In the genomic region with DNA sequence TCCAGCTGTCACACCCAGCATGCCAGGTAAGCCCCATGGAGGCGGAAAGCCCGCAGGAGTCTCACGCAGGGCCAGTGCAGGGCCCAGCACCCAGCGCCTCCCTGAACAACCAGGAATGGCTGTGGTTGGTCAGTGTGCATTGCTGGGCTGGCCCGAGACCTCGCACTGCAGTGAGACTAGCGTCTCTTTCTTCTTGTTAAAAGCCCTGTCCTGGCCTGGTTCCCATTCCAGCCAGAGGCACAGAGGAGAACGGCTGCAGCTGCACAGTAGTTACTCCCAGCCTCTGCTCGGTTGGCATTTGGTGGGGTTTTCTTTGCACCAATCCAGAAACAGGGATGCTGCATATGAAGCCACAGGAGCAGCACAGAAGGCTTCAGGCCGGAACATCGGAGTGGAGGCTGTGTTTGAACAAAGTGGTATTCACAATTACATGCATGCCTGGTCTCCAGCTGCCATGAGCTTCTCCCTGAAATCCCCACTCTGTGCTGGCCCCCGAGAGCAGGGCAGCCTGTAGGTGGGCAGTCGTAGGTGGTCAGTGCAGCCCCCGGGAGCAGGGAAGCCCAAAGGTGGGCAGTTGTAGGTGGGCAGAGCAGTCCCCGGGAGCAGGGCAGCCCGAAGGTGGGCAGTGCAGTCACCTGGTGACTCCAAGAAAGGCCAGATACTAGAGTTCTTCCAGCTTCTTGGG, we compare ENCODE assay signal across 31 cellular contexts.
A peak's percentile ranks its signal among the peaks of the same experiment; 100 is the strongest.
DNase-seq lines count a peak whose midpoint lies in the region; ATAC-seq, FAIRE-seq and TF ChIP-seq lines count a peak whose summit lies in the region.
"Had no signal": no experiment of that assay in that cellular context is flagged by ENCODE, and none has a peak within 500 bp of the region (broad histone marks: within the 10 kb centered on the region; RNA-seq: fewer than 3 reads in every experiment).

No MANE protein-coding gene starts in this region.

- H3K9me3 ChIP-seq in SK-N-SH (no peaks in the 10 kb centered on the region), H1 (ENCODE audit: insufficient read depth in 2 of 2, low read depth in 1 of 2, low read length in 1 of 2) (no peaks in the 10 kb centered on the region)
- H3K9me3 ChIP-seq: pancreas, thoracic aorta had no signal

- no peak overlapping the region for H2BK20ac ChIP-seq in H1 (ENCODE audit: low read length)

- peak overlapping the region; percentile 17 for H3K14ac ChIP-seq in H1 (ENCODE audit: insufficient read length)

- 0 out of 2 replicates have a peak, but pooled peaks have one; percentile 2 for TF ChIP-seq RAD21 in SK-N-SH (IDR thresholded peaks at IDR 0.05; ENCODE audit: low read length)
- no peak for TF ChIP-seq RAD21 in H1 (IDR thresholded peaks at IDR 0.05 in 1 of 2, conservative IDR thresholded peaks at IDR 0.05 in 1 of 2; ENCODE audit: low read depth in 2 of 2, low read length in 2 of 2)

- no peak overlapping the region for H3K4me2 ChIP-seq in SK-N-SH
- no peak overlapping the region for H3K4me2 ChIP-seq in H1 (ENCODE audit: insufficient read depth in 1 of 2, low read depth in 2 of 2, low read length in 2 of 2)

- peak; percentile 54 for DNase-seq in SK-N-SH
- DNase-seq in NCI-H1694 treated with DMSO at 0.1 percent for 48 hours (lab: John Stamatoyannopoulos, UW): peak; percentile 97
- no peak for DNase-seq in H1 (ENCODE audit: low read depth in 1 of 2, low spot score in 2 of 2)
- DNase-seq in posterior cingulate gyrus: peak in 6 of 10 donors; percentile 27 to 88 (median 45)
- DNase-seq in cerebellar cortex (ENCODE audit: low spot score): no peak
- no peak for DNase-seq in immature natural killer cell
- DNase-seq: activated CD4-positive, alpha-beta T cell treated with anti-CD3 and anti-CD28 coated beads for 1 hour; activated CD8-positive, alpha-beta memory T cell treated with anti-CD3 and anti-CD28 coated beads, Interleukin-2, amount 50 U/mL, for 48 hours; activated CD8-positive, alpha-beta T cell treated with anti-CD3 and anti-CD28 coated beads for 36 hours; activated naive CD4-positive, alpha-beta T cell treated with anti-CD3 and anti-CD28 coated beads for 36 hours; AML-193; amniotic stem cell; CD8-positive, alpha-beta T cell; DMS153; Karpas-422; left colon; mammary epithelial cell; NCI-H1436; pancreas; right cardiac atrium; Right ventricle myocardium superior; stimulated activated CD4-positive, alpha-beta T cell treated with anti-CD3 and anti-CD28 coated beads, Interleukin-2, amount 100 ng/mL, for 24 hours had no signal

- no peak overlapping the region for H3K56ac ChIP-seq in H1 (replicated peaks; ENCODE audit: insufficient read length, low read depth, low read length)

- H2AFZ ChIP-seq in SK-N-SH (ENCODE audit: low read depth) (no peak overlapping the region), H1 (ENCODE audit: low read length) (no peak overlapping the region)

- H3K4me3 Mint-ChIP-seq in immature natural killer cell: no peak overlapping the region
- H3K4me3 Mint-ChIP-seq: activated CD8-positive, alpha-beta T cell treated with anti-CD3 and anti-CD28 coated beads for 36 hours; activated naive CD4-positive, alpha-beta T cell treated with anti-CD3 and anti-CD28 coated beads for 36 hours; activated T-helper 1 cell treated with anti-CD3 and anti-CD28 coated beads, Interleukin-12 subunit alpha, Interleukin-12 subunit beta, Interleukin-2, Interleukin-4 antibody, amounts not matched to agents 30 ng/mL and 10 ng/mL and 1 ng/mL, durations not matched to agents 14 hours and 24 hours and 36 hours; CD8-positive, alpha-beta T cell; nephron; stimulated activated naive CD8-positive, alpha-beta T cell treated with anti-CD3 and anti-CD28 coated beads, Interleukin-15, Interleukin-2, amounts not matched to agents 100 ng/mL and 50 ng/mL, for 24 hours had no signal

- no peaks in the 10 kb centered on the region for H3K79me1 ChIP-seq in H1 (ENCODE audit: low read depth, low read length)

- TF ChIP-seq POLR2A in H1 (IDR thresholded peaks at IDR 0.05; ENCODE audit: control extremely low read depth in 1 of 2, low read depth in 2 of 2, low read length in 2 of 2): no peak

- no peak overlapping the region for H2BK15ac ChIP-seq in H1 (ENCODE audit: low read length)

- no peaks in the 10 kb centered on the region for H3K23me2 ChIP-seq in H1 (ENCODE audit: low read depth, low read length)

- no peaks in the 10 kb centered on the region for H3K36me3 ChIP-seq in SK-N-SH (replicated peaks in 1 of 2; ENCODE audit: control insufficient read depth in 1 of 2, insufficient read depth in 2 of 2, low read length in 1 of 2)
- no peaks in the 10 kb centered on the region for H3K36me3 ChIP-seq in H1 (ENCODE audit: control insufficient read depth in 2 of 4, insufficient read depth in 4 of 4, low read length in 3 of 4)
- H3K36me3 ChIP-seq: pancreas, thoracic aorta had no signal

- H3K36me3 Mint-ChIP-seq in immature natural killer cell: no peaks in the 10 kb centered on the region
- H3K36me3 Mint-ChIP-seq: CD8-positive, alpha-beta T cell had no signal

- no peak overlapping the region for H4K91ac ChIP-seq in H1 (replicated peaks; ENCODE audit: insufficient read length, low read length)

- no peaks in the 10 kb centered on the region for H3K27me3 ChIP-seq in SK-N-SH (ENCODE audit: insufficient read depth)
- no peaks in the 10 kb centered on the region for H3K27me3 ChIP-seq in H1 (replicated peaks in 1 of 4; ENCODE audit: control insufficient read depth in 3 of 4, extremely low read depth in 1 of 4, insufficient read depth in 3 of 4, low read length in 3 of 4)
- H3K27me3 ChIP-seq: pancreas had no signal

- peaks cover 7 to 8% of the 10 kb centered on the region in 2 donors for H3K4me1 Mint-ChIP-seq in immature natural killer cell

- TF ChIP-seq CTCF in SK-N-SH (IDR thresholded peaks at IDR 0.05): no peak
- TF ChIP-seq CTCF in H1 (IDR thresholded peaks at IDR 0.05; ENCODE audit: control extremely low read depth in 1 of 3, insufficient read depth in 1 of 3, low read depth in 1 of 3, low read length in 3 of 3): no peak

- ATAC-seq in SK-N-SH treated with all-trans-retinoic acid at 6 μM for 48 hours: no peak
- ATAC-seq in HG03469 (IDR thresholded peaks at IDR 0.05; ENCODE audit: unreplicated experiment): no peak
- ATAC-seq: activated CD8-positive, alpha-beta T cell treated with anti-CD3 and anti-CD28 coated beads for 36 hours; CD8-positive, alpha-beta T cell; GM12878; left colon; pancreas had no signal

- H3K27me3 Mint-ChIP-seq in immature natural killer cell (ENCODE audit: low read depth in 3 of 3): peaks cover 1 to 3% (median 2%) of the 10 kb centered on the region in 3 donors

- H3K4ac ChIP-seq in H1 (replicated peaks; ENCODE audit: insufficient read length, low read depth, low read length): no peak overlapping the region

- H3K27ac Mint-ChIP-seq in immature natural killer cell: no peak overlapping the region
- H3K27ac Mint-ChIP-seq: activated CD8-positive, alpha-beta T cell treated with anti-CD3 and anti-CD28 coated beads for 36 hours; activated naive CD4-positive, alpha-beta T cell treated with anti-CD3 and anti-CD28 coated beads for 36 hours; activated T-helper 1 cell treated with anti-CD3 and anti-CD28 coated beads, Interleukin-12 subunit alpha, Interleukin-12 subunit beta, Interleukin-2, Interleukin-4 antibody, amounts not matched to agents 30 ng/mL and 10 ng/mL and 1 ng/mL, durations not matched to agents 14 hours and 24 hours and 36 hours; CD8-positive, alpha-beta T cell; nephron; stimulated activated naive CD8-positive, alpha-beta T cell treated with anti-CD3 and anti-CD28 coated beads, Interleukin-15, Interleukin-2, amounts not matched to agents 100 ng/mL and 50 ng/mL, for 24 hours had no signal

- no peak overlapping the region for H2AK5ac ChIP-seq in H1 (ENCODE audit: low read depth, low read length)

- 29% methylated on average over 14 of the region's 16 CpGs for WGBS in SK-N-SH (ENCODE audit: low lambda C conversion rate)
- 81% methylated on average over 16 of the region's 16 CpGs; no CpG with 5 or more reads in 1 of the 2 experiments for WGBS in H1 (ENCODE audit: extremely low coverage in 1 of 2, insufficient coverage in 1 of 2, insufficient read length in 1 of 2, insufficient replicate concordance in 2 of 2, low coverage in 1 of 2, low lambda C conversion rate in 2 of 2, missing lambda C conversion rate in 1 of 2), 2 experiments

- TF ChIP-seq EP300 in SK-N-SH (IDR thresholded peaks at IDR 0.05; ENCODE audit: borderline replicate concordance in 1 of 2, low read depth in 1 of 2, low read length in 1 of 2): no peak
- TF ChIP-seq EP300 in H1 (IDR thresholded peaks at IDR 0.05; ENCODE audit: borderline replicate concordance in 1 of 2, low read depth in 2 of 2, low read length in 2 of 2): no peak

- no peak overlapping the region for H3K23ac ChIP-seq in H1 (ENCODE audit: insufficient read length)

- H4K20me1 ChIP-seq in SK-N-SH (ENCODE audit: insufficient read depth) (no peaks in the 10 kb centered on the region), H1 (replicated peaks in 1 of 2; ENCODE audit: control insufficient read depth in 1 of 2, insufficient read depth in 2 of 2, low read length in 2 of 2) (no peaks in the 10 kb centered on the region)

- POLR2A ChIA-PET in SK-N-SH (lab: Yijun Ruan, JAX): no interaction called here
- POLR2A ChIA-PET in H1 (lab: Charles Lee; ENCODE audit: partially characterized antibody): no interaction called here

- H3K9ac ChIP-seq in SK-N-SH: no peak overlapping the region
- H3K9ac ChIP-seq in H1 (replicated peaks in 1 of 4; ENCODE audit: extremely low read depth in 1 of 4, low read depth in 3 of 4, low read length in 3 of 4): no peak overlapping the region

- no peaks in the 10 kb centered on the region for H3K9me2 ChIP-seq in SK-N-SH

- no peak overlapping the region for H2BK5ac ChIP-seq in H1 (ENCODE audit: low read depth, low read length)

- H4K5ac ChIP-seq in H1 (ENCODE audit: insufficient read length, low read depth, low read length): no peak overlapping the region

- no peak overlapping the region for H2BK12ac ChIP-seq in H1 (ENCODE audit: low read depth, low read length)

- H3K9me3 Mint-ChIP-seq in immature natural killer cell: no peaks in the 10 kb centered on the region
- H3K9me3 Mint-ChIP-seq: activated CD8-positive, alpha-beta T cell treated with anti-CD3 and anti-CD28 coated beads for 36 hours; activated naive CD4-positive, alpha-beta T cell treated with anti-CD3 and anti-CD28 coated beads for 36 hours; activated T-helper 1 cell treated with anti-CD3 and anti-CD28 coated beads, Interleukin-12 subunit alpha, Interleukin-12 subunit beta, Interleukin-2, Interleukin-4 antibody, amounts not matched to agents 30 ng/mL and 10 ng/mL and 1 ng/mL, durations not matched to agents 14 hours and 24 hours and 36 hours; CD8-positive, alpha-beta T cell; nephron; stimulated activated naive CD8-positive, alpha-beta T cell treated with anti-CD3 and anti-CD28 coated beads, Interleukin-15, Interleukin-2, amounts not matched to agents 100 ng/mL and 50 ng/mL, for 24 hours had no signal

- H3K27ac ChIP-seq in SK-N-SH (ENCODE audit: low read depth in 2 of 2, low read length in 1 of 2) (peak overlapping the region in 1 of 2 experiments; percentile 40; a peak in 1 of 4 replicates), H1 (ENCODE audit: low read depth, low read length) (no peak overlapping the region)
- H3K27ac ChIP-seq: pancreas, thoracic aorta had no signal

- H3F3A ChIP-seq in SK-N-SH (replicated peaks; ENCODE audit: insufficient read depth): no peaks in the 10 kb centered on the region

- intact Hi-C loops in posterior cingulate gyrus (cut with DNase I): no loop called here

- H3K79me2 ChIP-seq in SK-N-SH (ENCODE audit: insufficient read depth) (no peaks in the 10 kb centered on the region), H1 (ENCODE audit: control insufficient read depth in 1 of 2, insufficient read depth in 2 of 2, low read length in 2 of 2) (no peaks in the 10 kb centered on the region)

- FAIRE-seq in H1 (lab: Jason Lieb, UNC): no peak
- FAIRE-seq: GM12878, H54, pancreas, urothelium cell line had no signal

- H3K4me3 ChIP-seq in SK-N-SH (ENCODE audit: low read depth in 2 of 2, low read length in 1 of 2) (no peak overlapping the region), H1 (ENCODE audit: extremely low read depth in 1 of 4, insufficient read depth in 2 of 4, low read depth in 3 of 4, low read length in 4 of 4) (no peak overlapping the region)
- H3K4me3 ChIP-seq: GM12878, pancreas, thoracic aorta had no signal

- 0 out of 2 replicates have a peak overlapping the region, but pooled peaks have one; percentile 40 for H3K18ac ChIP-seq in H1 (ENCODE audit: extremely low read depth, low read length)

- no peak overlapping the region for H4K8ac ChIP-seq in H1 (ENCODE audit: extremely low read depth, insufficient read depth, low read length)

- H2BK120ac ChIP-seq in H1 (replicated peaks; ENCODE audit: low read depth, low read length): no peak overlapping the region

- H3K4me1 ChIP-seq in SK-N-SH (ENCODE audit: control insufficient read depth in 1 of 2, insufficient read depth in 2 of 2, low read depth in 1 of 2, low read length in 1 of 2): peaks cover 0 to 25% of the 10 kb centered on the region in 2 experiments; a peak in 1 of 4 replicates
- no peaks in the 10 kb centered on the region for H3K4me1 ChIP-seq in H1 (replicated peaks in 1 of 4; ENCODE audit: control insufficient read depth in 3 of 4, insufficient read depth in 4 of 4, low read length in 3 of 4)
- H3K4me1 ChIP-seq: pancreas had no signal

- CTCF ChIA-PET in SK-N-SH (lab: Yijun Ruan, JAX): interaction anchor here (0.9 to 2.0 kb wide), 7 partner anchors 10 to 383 kb away, joined by 3 to 6 read pairs (median 5); no protein-coding TSS in a partner anchor
- CTCF ChIA-PET in H1 (lab: Charles Lee; ENCODE audit: partially characterized antibody): interaction anchor here (1.0 to 4.3 kb wide), 4 partner anchors 8 to 384 kb away, joined by 3 to 45 read pairs (median 4); no protein-coding TSS in a partner anchor

Comparison
In these comparisons a context has a peak if more than half of its experiments do, and no peak if none do; other contexts are left out.
1. DNase-seq: peak in SK-N-SH (single experiment), NCI-H1694 treated with DMSO at 0.1 percent for 48 hours (single experiment) and posterior cingulate gyrus (6 of 10); none in H1 (0 of 2), cerebellar cortex (single experiment) and immature natural killer cell (0 of 3).